ENCODE assay signal across 8 cellular contexts in genomic region chr21:44338971-44339910, GRCh38. TPM values are rescaled to one million over a fixed set of nuclear protein-coding genes. Genes with fewer than 3 reads are reported as not detected.
DNase-seq lines count a peak whose midpoint lies in the region; ATAC-seq and TF ChIP-seq lines count a peak whose summit lies in the region.

CFAP410 (minus strand) TSS chr21:44339390; CDS start chr21:44339194, 196 bp downstream.

- DNase-seq in BJ (ENCODE audit: low read depth) (peak; percentile 67), NCI-H524 treated with DMSO at 0.1 percent for 48 hours (lab: John Stamatoyannopoulos, UW) (peak; percentile 58), choroid plexus epithelial cell (ENCODE audit: low read depth) (peak; percentile 98), kidney tubule cell (ENCODE audit: low spot score) (peak; percentile 96)
- peak; percentile 92 to 94 for DNase-seq in activated CD4-positive, alpha-beta T cell treated with anti-CD3 and anti-CD28 coated beads for 4 hours
- DNase-seq in stimulated activated CD4-positive, alpha-beta T cell treated with anti-CD3 and anti-CD28 coated beads, Interleukin-1b, Interleukin-23, amount 100 ng/mL, for 1 hour (ENCODE audit: low read depth in 2 of 2), result peak; percentile 85 to 89

- CTCF ChIA-PET in BJ (lab: Yijun Ruan, JAX), result interaction anchor here (0.8 to 2.0 kb wide), 5 partner anchors 10 to 155 kb away, joined by 3 to 6 read pairs (median 3); no protein-coding TSS in a partner anchor

- POLR2A ChIA-PET in BJ (lab: Charles Lee), result interaction anchor here (0.6 kb wide), 1 partner anchor 67 kb away, joined by 10 read pairs; no protein-coding TSS in a partner anchor

- ATAC-seq in GM19324 (IDR thresholded peaks at IDR 0.05; ENCODE audit: low FRiP score, unreplicated experiment), result peak; percentile 93
- ATAC-seq in HG03460 (IDR thresholded peaks at IDR 0.05; ENCODE audit: unreplicated experiment), result peak; percentile 86

- TF ChIP-seq CTCF in BJ (IDR thresholded peaks at IDR 0.05; ENCODE audit: insufficient read depth, low read depth, low read length) (no peak), choroid plexus epithelial cell (conservative IDR thresholded peaks at IDR 0.05; ENCODE audit: low read depth, low read length) (no peak)

- peaks cover 7% of the 10 kb centered on the region for H3K36me3 ChIP-seq in BJ (ENCODE audit: control insufficient read depth, insufficient read depth, low read length)

- no peaks in the 10 kb centered on the region for H3K27me3 ChIP-seq in BJ (ENCODE audit: control insufficient read depth, insufficient read depth, low read length)

- peak within 1 kb of the TSS; percentile 100 for H3K4me3 ChIP-seq in BJ (ENCODE audit: low read depth, low read length)
- peak within 1 kb of the TSS; percentile 97 for H3K4me3 ChIP-seq in choroid plexus epithelial cell (ENCODE audit: low read depth, low read length)

RNA-seq across cellular contexts. Expression of gene CFAP410, which starts in this region (rescaled TPM):
- 8.4 and 13.5 TPM in 2 replicates for polyA plus RNA-seq in BJ (2011; rRNA removed)
- polyA minus RNA-seq in BJ (2011; rRNA and poly(A)+ RNA removed), result 2.8 TPM in 2 replicates

Comparison
In these comparisons a context has a peak if more than half of its experiments do, and no peak if none do; other contexts are left out.
1. Peak in every context shown above with its lines: DNase-seq, ATAC-seq and H3K4me3 ChIP-seq.